1 cellular context compared by ENCODE assay signal in genomic region chr1:231027971-231028370, GRCh38.
TF ChIP-seq lines count a peak whose summit lies in the region.

No MANE protein-coding gene starts in this region.

TF ChIP-seq in K562, 482 proteins besides CTCF, POLR2A, EP300 and RAD21:
- TF ChIP-seq SREBF2 (CRISPR knock-in tag; IDR thresholded peaks at IDR 0.05) (no peak), FOXP4 (CRISPR knock-in tag; IDR thresholded peaks at IDR 0.05; ENCODE audit: borderline replicate concordance) (no peak), RBFOX2 (IDR thresholded peaks at IDR 0.05; ENCODE audit: low read depth, low read length) (peak; percentile 38; the same call in 1 of the 2 replicates), ZNF280A (IDR thresholded peaks at IDR 0.05; ENCODE audit: low read depth, partially characterized antibody) (no peak), POLR2G (IDR thresholded peaks at IDR 0.05; ENCODE audit: low read depth, low read length) (peak; percentile 70), DEAF1 (CRISPR knock-in tag; IDR thresholded peaks at IDR 0.05) (no peak), PBX2 (CRISPR knock-in tag; IDR thresholded peaks at IDR 0.05; ENCODE audit: low read depth) (no peak), PBX2 (tag; conservative IDR thresholded peaks at IDR 0.05; ENCODE audit: low read depth) (no peak)
